ENCODE assay signal across 9 cellular contexts in the genomic region with DNA sequence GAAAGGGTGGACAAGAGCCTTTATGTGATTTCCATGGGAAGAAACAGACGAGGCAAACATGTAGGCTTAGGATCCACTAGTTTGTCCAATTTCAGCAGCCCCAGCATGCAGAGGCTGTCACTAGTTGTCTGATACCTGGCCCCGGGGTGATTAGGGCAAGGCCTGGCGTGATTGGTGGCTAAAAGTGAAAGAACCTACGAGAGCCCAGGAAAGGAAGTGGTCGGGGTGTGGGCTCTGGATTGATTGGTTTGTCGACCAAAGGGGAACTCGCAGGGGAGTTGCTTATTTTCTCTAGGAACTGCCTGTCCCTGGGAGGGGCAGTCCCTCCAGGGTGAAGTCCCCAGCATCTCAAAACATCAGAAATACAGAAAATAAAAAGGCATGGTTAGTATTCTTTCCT.
DNase-seq lines count a peak whose midpoint lies in the region; ATAC-seq and TF ChIP-seq lines count a peak whose summit lies in the region.
"Had no signal": no experiment of that assay in that cellular context is flagged by ENCODE, and none has a peak within 500 bp of the region (broad histone marks: within the 10 kb centered on the region; RNA-seq: fewer than 3 reads in every experiment).

No MANE protein-coding gene starts in this region.

- H3K4me1 ChIP-seq in right atrium auricular region = no peaks in the 10 kb centered on the region
- H3K4me1 ChIP-seq in effector memory CD4-positive, alpha-beta T cell (ENCODE audit: control insufficient read depth, insufficient read depth, low read length, poor library complexity, severe bottlenecking) = no peaks in the 10 kb centered on the region

- peak overlapping the region; percentile 84 for H3K27ac Mint-ChIP-seq in T-helper 2 cell treated with Interferon-gamma antibody and Interleukin-4, amounts not matched to agents 5 μg/mL and 100 μg/mL, for 36 hours

- ATAC-seq in Right ventricle myocardium inferior = peak; percentile 89
- peak; percentile 97 for ATAC-seq in HG03175 (IDR thresholded peaks at IDR 0.05; ENCODE audit: unreplicated experiment)

- peaks cover 4% of the 10 kb centered on the region for H3K36me3 Mint-ChIP-seq in T-helper 2 cell treated with Interferon-gamma antibody and Interleukin-4, amounts not matched to agents 5 μg/mL and 100 μg/mL, for 36 hours (ENCODE audit: low read depth)

- TF ChIP-seq CTCF in right atrium auricular region (IDR thresholded peaks at IDR 0.05) = no peak

- H3K27ac ChIP-seq in right atrium auricular region = no peak overlapping the region
- no peak overlapping the region for H3K27ac ChIP-seq in effector memory CD4-positive, alpha-beta T cell (ENCODE audit: insufficient read depth, low read length, poor library complexity, severe bottlenecking)
- H3K27ac ChIP-seq: C4-2B had no signal

- peaks cover 28% of the 10 kb centered on the region for H3K27me3 Mint-ChIP-seq in T-helper 2 cell treated with Interferon-gamma antibody and Interleukin-4, amounts not matched to agents 5 μg/mL and 100 μg/mL, for 36 hours (ENCODE audit: low read depth)

- no peaks in the 10 kb centered on the region for H3K36me3 ChIP-seq in right atrium auricular region
- no peaks in the 10 kb centered on the region for H3K36me3 ChIP-seq in effector memory CD4-positive, alpha-beta T cell (ENCODE audit: control insufficient read depth, insufficient read depth, low read length)

- peaks cover 12% of the 10 kb centered on the region for H3K4me1 Mint-ChIP-seq in T-helper 2 cell treated with Interferon-gamma antibody and Interleukin-4, amounts not matched to agents 5 μg/mL and 100 μg/mL, for 36 hours (ENCODE audit: low read depth)

- intact Hi-C loops in Right ventricle myocardium inferior (cut with DNase I) = no loop called here

- H3K4me3 Mint-ChIP-seq in T-helper 2 cell treated with Interferon-gamma antibody and Interleukin-4, amounts not matched to agents 5 μg/mL and 100 μg/mL, for 36 hours = peak overlapping the region; percentile 58

- DNase-seq in Right ventricle myocardium inferior (ENCODE audit: missing footprints) = no peak
- DNase-seq in right atrium auricular region (ENCODE audit: low spot score) = no peak
- peak; percentile 58 for DNase-seq in T-helper 2 cell treated with Interferon-gamma antibody and Interleukin-4, amounts not matched to agents 5 μg/mL and 100 μg/mL, for 36 hours (ENCODE audit: low spot score)
- DNase-seq in effector memory CD4-positive, alpha-beta T cell = peak; percentile 15 to 39 (median 19)
- DNase-seq in stimulated activated CD8-positive, alpha-beta memory T cell treated with anti-CD3 and anti-CD28 coated beads, Interleukin-2, amount 100 ng/mL, for 48 hours (ENCODE audit: low read depth in 2 of 2) = peak; percentile 21 to 40
- DNase-seq in DMS 273 (lab: John Stamatoyannopoulos, UW; ENCODE audit: unreplicated experiment) = no peak
- DNase-seq in DMS53 (lab: John Stamatoyannopoulos, UW) = no peak

- no peaks in the 10 kb centered on the region for H3K27me3 ChIP-seq in right atrium auricular region
- no peaks in the 10 kb centered on the region for H3K27me3 ChIP-seq in effector memory CD4-positive, alpha-beta T cell (replicated peaks; ENCODE audit: control insufficient read depth, insufficient read depth, low read length, poor library complexity, severe bottlenecking)

- H3K9me3 Mint-ChIP-seq in T-helper 2 cell treated with Interferon-gamma antibody and Interleukin-4, amounts not matched to agents 5 μg/mL and 100 μg/mL, for 36 hours = peaks cover 8% of the 10 kb centered on the region

- H3K9me3 ChIP-seq in right atrium auricular region = no peaks in the 10 kb centered on the region
- no peaks in the 10 kb centered on the region for H3K9me3 ChIP-seq in effector memory CD4-positive, alpha-beta T cell (ENCODE audit: control insufficient read depth, low read length)

- H3K4me3 ChIP-seq in right atrium auricular region = no peak overlapping the region
- H3K4me3 ChIP-seq in effector memory CD4-positive, alpha-beta T cell (ENCODE audit: insufficient read depth, low read depth, low read length, poor library complexity, severe bottlenecking) = peak overlapping the region; percentile 14

Comparison
In these comparisons a context has a peak if more than half of its experiments do, and no peak if none do; other contexts are left out.
1. DNase-seq: peak in T-helper 2 cell treated with Interferon-gamma antibody and Interleukin-4, amounts not matched to agents 5 μg/mL and 100 μg/mL, for 36 hours (single experiment), effector memory CD4-positive, alpha-beta T cell (3 of 3) and stimulated activated CD8-positive, alpha-beta memory T cell treated with anti-CD3 and anti-CD28 coated beads, Interleukin-2, amount 100 ng/mL, for 48 hours (2 of 2); none in Right ventricle myocardium inferior (single experiment), right atrium auricular region (single experiment), DMS 273 (single experiment) and DMS53 (single experiment).